In genomic region chr9:15087031-15087417, GRCh38 we compare ENCODE assay signal across 23 cellular contexts.
A peak's percentile ranks its signal among the peaks of the same experiment; 100 is the strongest.
DNase-seq lines count a peak whose midpoint lies in the region; TF ChIP-seq lines count a peak whose summit lies in the region.
"Had no signal": no experiment of that assay in that cellular context is flagged by ENCODE, and none has a peak within 500 bp of the region (broad histone marks: within the 10 kb centered on the region; RNA-seq: fewer than 3 reads in every experiment).

No MANE protein-coding gene starts in this region.

- TF ChIP-seq CTCF in fibroblast of the aortic adventitia (IDR thresholded peaks at IDR 0.05; ENCODE audit: insufficient read depth, low read length) (no peak), smooth muscle cell (IDR thresholded peaks at IDR 0.05; ENCODE audit: borderline replicate concordance, insufficient read depth, poor library complexity, severe bottlenecking) (no peak), stomach (IDR thresholded peaks at IDR 0.05) (no peak)

- no peaks in the 10 kb centered on the region for H3K79me2 ChIP-seq in smooth muscle cell (ENCODE audit: low read depth)

- peak overlapping the region; percentile 100 for H3K27ac ChIP-seq in SK-N-MC
- no peak overlapping the region for H3K27ac ChIP-seq in smooth muscle cell (ENCODE audit: low read depth)
- no peak overlapping the region for H3K27ac ChIP-seq in stomach
- no peak overlapping the region for H3K27ac ChIP-seq in effector memory CD4-positive, alpha-beta T cell (ENCODE audit: insufficient read depth, low read length, poor library complexity, severe bottlenecking)
- H3K27ac ChIP-seq: left lung, psoas muscle, SJSA1, transverse colon had no signal

- H3K4me3 ChIP-seq in SK-N-MC (peak overlapping the region; percentile 70), fibroblast of the aortic adventitia (ENCODE audit: low read depth, low read length) (no peak overlapping the region), smooth muscle cell (no peak overlapping the region), stomach (no peak overlapping the region)
- no peak overlapping the region for H3K4me3 ChIP-seq in effector memory CD4-positive, alpha-beta T cell (ENCODE audit: insufficient read depth, low read depth, low read length, poor library complexity, severe bottlenecking)
- H3K4me3 ChIP-seq: HAP-1, left lung, MG63, psoas muscle, SJSA1, transverse colon had no signal

- no peak for TF ChIP-seq EP300 in stomach (IDR thresholded peaks at IDR 0.05)

- H3F3A ChIP-seq in smooth muscle cell (ENCODE audit: low read depth) = no peaks in the 10 kb centered on the region

- peak; percentile 12 for DNase-seq in DMS 273 treated with DMSO at 0.1 percent for 48 hours (lab: John Stamatoyannopoulos, UW)
- peak; percentile 97 for DNase-seq in SK-N-MC (ENCODE audit: low read depth, low spot score)
- DNase-seq in fibroblast of the aortic adventitia (ENCODE audit: low read depth) = peak; percentile 45
- no peak for DNase-seq in smooth muscle cell (lab: John Stamatoyannopoulos, UW; ENCODE audit: unreplicated experiment)
- no peak for DNase-seq in EL
- DNase-seq in stomach = no peak
- DNase-seq in effector memory CD4-positive, alpha-beta T cell = no peak
- DNase-seq: activated CD4-positive, alpha-beta memory T cell treated with anti-CD3 and anti-CD28 coated beads, Interleukin-2, amount 10 ng/mL, durations not matched to agents 7 days and 5 days; activated naive CD4-positive, alpha-beta T cell treated with anti-CD3 and anti-CD28 coated beads, Interleukin-2, amount 50 U/mL, for 16 hours; amygdala; CD4-positive, alpha-beta T cell; effector CD4-positive, alpha-beta T cell; KG1; left lung; mesendoderm; MG63; NCI-H2081; NCI-H226; nucleus accumbens; psoas muscle; transverse colon had no signal

- H3K9ac ChIP-seq in SK-N-MC (ENCODE audit: insufficient read length) (peak overlapping the region; percentile 61), smooth muscle cell (ENCODE audit: low read depth) (no peak overlapping the region)

- H3K4me2 ChIP-seq in smooth muscle cell = no peak overlapping the region

- H3K4me1 ChIP-seq in smooth muscle cell (ENCODE audit: low read depth) (no peaks in the 10 kb centered on the region), stomach (peaks cover 0 to 15% (median 2%) of the 10 kb centered on the region in 4 donors)
- H3K4me1 ChIP-seq in effector memory CD4-positive, alpha-beta T cell (ENCODE audit: control insufficient read depth, insufficient read depth, low read length, poor library complexity, severe bottlenecking) = no peaks in the 10 kb centered on the region
- H3K4me1 ChIP-seq: HAP-1, psoas muscle, SJSA1, transverse colon had no signal

- peak overlapping the region; percentile 12 for H2AFZ ChIP-seq in smooth muscle cell (ENCODE audit: low read depth)

- no peak for TF ChIP-seq POLR2A in stomach (IDR thresholded peaks at IDR 0.05)

- intact Hi-C loops in stomach (cut with DNase I; ENCODE audit: low total_unique reads) = no loop called here

- H3K27me3 ChIP-seq in smooth muscle cell (ENCODE audit: low read depth) = no peaks in the 10 kb centered on the region
- H3K27me3 ChIP-seq in stomach = no peaks in the 10 kb centered on the region
- no peaks in the 10 kb centered on the region for H3K27me3 ChIP-seq in effector memory CD4-positive, alpha-beta T cell (replicated peaks; ENCODE audit: control insufficient read depth, insufficient read depth, low read length, poor library complexity, severe bottlenecking)
- H3K27me3 ChIP-seq: left lung, SJSA1, transverse colon had no signal

- 66% methylated on average over 2 of the region's 2 CpGs for WGBS in smooth muscle cell (ENCODE audit: low lambda C conversion rate)
- WGBS in stomach, 5 donors = 59 to 80% (median 78%) methylated on average over 2 of the region's 2 CpGs

- H3K9me3 ChIP-seq in SK-N-MC (ENCODE audit: low read depth, low read length) = no peaks in the 10 kb centered on the region
- no peaks in the 10 kb centered on the region for H3K9me3 ChIP-seq in smooth muscle cell (replicated peaks; ENCODE audit: low read depth)
- no peaks in the 10 kb centered on the region for H3K9me3 ChIP-seq in stomach
- no peaks in the 10 kb centered on the region for H3K9me3 ChIP-seq in effector memory CD4-positive, alpha-beta T cell (ENCODE audit: control insufficient read depth, low read length)
- H3K9me3 ChIP-seq: HAP-1, left lung, MG63, psoas muscle, SJSA1, transverse colon had no signal

- H4K20me1 ChIP-seq in smooth muscle cell (ENCODE audit: low read depth) = no peaks in the 10 kb centered on the region

- no peaks in the 10 kb centered on the region for H3K36me3 ChIP-seq in SK-N-MC (ENCODE audit: insufficient read depth, low read length)
- no peaks in the 10 kb centered on the region for H3K36me3 ChIP-seq in smooth muscle cell (ENCODE audit: low read depth)
- no peaks in the 10 kb centered on the region for H3K36me3 ChIP-seq in stomach
- H3K36me3 ChIP-seq in effector memory CD4-positive, alpha-beta T cell (ENCODE audit: control insufficient read depth, insufficient read depth, low read length) = no peaks in the 10 kb centered on the region
- H3K36me3 ChIP-seq: HAP-1, left lung, MG63, SJSA1, transverse colon had no signal

Comparison
In these comparisons a context has a peak if more than half of its experiments do, and no peak if none do; other contexts are left out.
1. DNase-seq: peak in DMS 273 treated with DMSO at 0.1 percent for 48 hours (single experiment), SK-N-MC (single experiment) and fibroblast of the aortic adventitia (single experiment); none in smooth muscle cell (single experiment), EL (single experiment), stomach (single experiment) and effector memory CD4-positive, alpha-beta T cell (0 of 3).